ENCODE assay signal across 1 cellular context in the genomic region with DNA sequence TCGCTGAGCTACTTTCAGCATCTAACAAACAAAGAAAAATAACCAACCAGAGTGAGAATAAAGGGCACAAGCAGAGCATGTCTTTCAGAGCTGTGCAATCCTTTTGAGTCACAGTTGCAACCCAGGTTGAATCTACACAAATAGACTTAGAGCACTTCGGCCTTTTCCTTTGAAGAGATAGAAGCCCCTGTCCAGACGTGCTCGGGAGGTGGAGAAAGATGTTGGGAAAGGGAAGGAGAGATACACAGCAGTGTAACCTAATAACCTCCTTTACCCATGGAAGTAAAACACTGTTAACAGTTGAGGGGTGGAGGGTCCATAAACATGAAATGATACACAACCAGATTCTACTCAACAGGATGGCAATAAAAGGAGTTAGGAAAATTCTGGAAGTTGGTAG.
TF ChIP-seq lines count a peak whose summit lies in the region.

No MANE protein-coding gene starts in this region.

TF ChIP-seq in IMR-90, 13 proteins besides CTCF, POLR2A, EP300 and RAD21:
- TF ChIP-seq CHD1 (IDR thresholded peaks at IDR 0.05; ENCODE audit: low read depth, low read length) (no peak), RFX5 (IDR thresholded peaks at IDR 0.05; ENCODE audit: low read depth, low read length) (no peak), SMC3 (IDR thresholded peaks at IDR 0.05; ENCODE audit: low read depth, low read length) (no peak), USF2 (IDR thresholded peaks at IDR 0.05; ENCODE audit: low read depth, low read length) (no peak), MAZ (IDR thresholded peaks at IDR 0.05; ENCODE audit: borderline replicate concordance, low read depth, low read length) (no peak), NFE2L2 (IDR thresholded peaks at IDR 0.05; ENCODE audit: low read depth, low read length) (no peak), MAFK (IDR thresholded peaks at IDR 0.05; ENCODE audit: low read depth, low read length) (no peak), RCOR1 (IDR thresholded peaks at IDR 0.05; ENCODE audit: insufficient replicate concordance, low read length) (no peak)
